17 cellular contexts compared by ENCODE assay signal in the genomic region with DNA sequence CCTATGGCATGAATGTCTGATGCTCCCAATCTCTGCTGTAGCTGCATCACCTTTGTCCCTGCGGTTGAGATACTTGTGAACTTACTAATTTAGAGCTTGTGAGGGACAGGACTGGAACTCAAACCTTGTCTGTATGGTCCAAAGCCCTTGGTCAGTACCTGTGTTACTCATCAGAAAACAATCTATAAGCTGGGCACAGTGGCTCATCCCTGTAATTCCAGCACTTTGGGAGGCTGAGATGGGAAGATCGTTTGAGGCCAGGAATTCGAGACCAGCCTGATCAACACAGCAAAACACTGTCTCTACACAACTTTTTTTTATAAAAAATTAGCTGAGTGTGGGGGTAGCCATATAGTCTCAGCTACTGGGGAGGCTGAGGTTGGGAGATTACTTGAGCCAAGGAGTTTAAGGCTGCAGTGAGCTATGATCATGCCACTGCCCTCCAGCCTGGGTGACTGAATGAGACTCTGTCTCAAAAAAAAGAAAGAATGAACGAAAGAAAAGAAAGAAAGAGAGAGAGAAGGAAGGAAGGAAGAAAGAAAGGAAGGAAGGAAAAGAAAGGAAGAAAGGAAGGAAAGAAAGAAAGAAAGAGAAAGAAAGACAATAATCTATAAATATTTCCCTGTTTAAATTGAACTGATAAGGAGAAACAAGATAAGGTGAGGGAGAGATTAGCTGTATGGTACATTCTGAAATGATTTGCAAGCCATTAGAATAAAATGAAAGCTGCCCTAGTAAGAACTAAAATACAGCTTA. TPM values are rescaled to one million over a fixed set of nuclear protein-coding genes. Genes with fewer than 3 reads are reported as not detected.
A peak's percentile ranks its signal among the peaks of the same experiment; 100 is the strongest.
DNase-seq lines count a peak whose midpoint lies in the region; ATAC-seq and TF ChIP-seq lines count a peak whose summit lies in the region.
"Had no signal": no experiment of that assay in that cellular context is flagged by ENCODE, and none has a peak within 500 bp of the region (broad histone marks: within the 10 kb centered on the region; RNA-seq: fewer than 3 reads in every experiment).

No MANE protein-coding gene starts in this region.

- no peaks in the 10 kb centered on the region for H3K36me3 ChIP-seq in thoracic aorta
- H3K36me3 ChIP-seq: BLaER1 treated with 17β-estradiol and CSF1 and Interleukin-3, amounts not matched to agents 10 nM and 100 nM had no signal

- peak overlapping the region; percentile 93 for H3K27ac Mint-ChIP-seq in nephron progenitor cell
- H3K27ac Mint-ChIP-seq: B cell; CD8-positive, alpha-beta T cell; GM23338; HFFc6 had no signal

- no peak overlapping the region for H3K4me3 Mint-ChIP-seq in nephron progenitor cell
- H3K4me3 Mint-ChIP-seq: B cell; CD8-positive, alpha-beta T cell; GM23338; HFFc6 had no signal

- H3K27ac ChIP-seq in angular gyrus (ENCODE audit: low read depth, low read length), result peak overlapping the region; percentile 47
- peak overlapping the region; percentile 60 for H3K27ac ChIP-seq in cingulate gyrus (ENCODE audit: low read depth, low read length)
- peak overlapping the region; percentile 77 to 88 for H3K27ac ChIP-seq in thoracic aorta
- H3K27ac ChIP-seq: BLaER1 treated with 17β-estradiol and CSF1 and Interleukin-3, amounts not matched to agents 10 nM and 100 nM had no signal

- ATAC-seq in thoracic aorta (ENCODE audit: insufficient number of reproducible peaks, low FRiP score, low read depth) (no peak), left colon (no peak)
- ATAC-seq: CD8-positive, alpha-beta T cell; GM23338 had no signal

- no peak for TF ChIP-seq CTCF in nephron progenitor cell (IDR thresholded peaks at IDR 0.05)
- TF ChIP-seq CTCF in thoracic aorta (IDR thresholded peaks at IDR 0.05), result no peak

- H3K27me3 Mint-ChIP-seq in nephron progenitor cell (ENCODE audit: low read depth, poor library complexity), result peaks cover 16% of the 10 kb centered on the region

- DNase-seq in nephron progenitor cell, result no peak
- no peak for DNase-seq in thoracic aorta (ENCODE audit: low spot score)
- DNase-seq in GDM1 (lab: John Stamatoyannopoulos, UW), result no peak
- no peak for DNase-seq in left colon
- DNase-seq in GF-D8 (lab: John Stamatoyannopoulos, UW), result no peak
- no peak for DNase-seq in T-helper 9 cell
- DNase-seq: Calu3; CD8-positive, alpha-beta T cell; DND-41; EL; HCEC 1CT; HFFc6 had no signal

- peaks cover 5% of the 10 kb centered on the region for H3K36me3 Mint-ChIP-seq in nephron progenitor cell (ENCODE audit: low read depth)
- H3K36me3 Mint-ChIP-seq: CD8-positive, alpha-beta T cell had no signal

- H3K9me3 ChIP-seq in thoracic aorta, result no peaks in the 10 kb centered on the region

- peaks cover 3 to 43% of the 10 kb centered on the region in 2 donors for H3K4me1 ChIP-seq in thoracic aorta (ENCODE audit: control insufficient read depth in 1 of 2, low read depth in 2 of 2)
- H3K4me1 ChIP-seq: BLaER1 treated with 17β-estradiol and CSF1 and Interleukin-3, amounts not matched to agents 10 nM and 100 nM had no signal

- peaks cover 41% of the 10 kb centered on the region for H3K4me1 Mint-ChIP-seq in nephron progenitor cell
- H3K4me1 Mint-ChIP-seq: B cell, GM23338 had no signal

- H3K4me3 ChIP-seq in thoracic aorta, result no peak overlapping the region
- H3K4me3 ChIP-seq: BLaER1 treated with 17β-estradiol and CSF1 and Interleukin-3, amounts not matched to agents 10 nM and 100 nM; GM23338 had no signal

- intact Hi-C loops in left colon (cut with DNase I, micrococcal nuclease), result no loop called here

- H3K9me3 Mint-ChIP-seq in nephron progenitor cell, result peaks cover 11% of the 10 kb centered on the region

- H3K27me3 ChIP-seq in thoracic aorta (replicated peaks; ENCODE audit: insufficient read depth), result no peaks in the 10 kb centered on the region
- H3K27me3 ChIP-seq: BLaER1 treated with 17β-estradiol and CSF1 and Interleukin-3, amounts not matched to agents 10 nM and 100 nM had no signal

RNA-seq across cellular contexts. Expression of a gene that starts 31.7 kb away (rescaled TPM):
- total RNA-seq in thoracic aorta (1,000 to 10,000 TPM; 1,436 to 1,719 TPM), left colon (1 to 10 TPM; 5.6 to 7.2 TPM)

Comparison
In these comparisons a context has a peak if more than half of its experiments do, and no peak if none do; other contexts are left out.
1. RNA of a gene that starts 31.7 kb away (total RNA-seq): 1,436 to 1,719 TPM in thoracic aorta; 5.6 to 7.2 TPM in left colon; every median in the first group is over 100 times any median in the second.
2. Peak in every context shown above with its lines, with median percentiles within 50 percentile points of each other: H3K27ac ChIP-seq.